Comparison of ENCODE assay signal across 27 cellular contexts in genomic region chr6:157449610-157450009, GRCh38.
DNase-seq lines count a peak whose midpoint lies in the region; ATAC-seq and TF ChIP-seq lines count a peak whose summit lies in the region.
"Had no signal": no experiment of that assay in that cellular context is flagged by ENCODE, and none has a peak within 500 bp of the region (broad histone marks: within the 10 kb centered on the region; RNA-seq: fewer than 3 reads in every experiment).

No MANE protein-coding gene starts in this region.

- no peak for TF ChIP-seq CTCF in IMR-90 (conservative IDR thresholded peaks at IDR 0.05; ENCODE audit: low read depth, low read length)
- TF ChIP-seq CTCF in choroid plexus epithelial cell (conservative IDR thresholded peaks at IDR 0.05; ENCODE audit: low read depth, low read length) = no peak

- no peak overlapping the region for H2BK5ac ChIP-seq in IMR-90 (ENCODE audit: low read depth, low read length, poor library complexity, severe bottlenecking)

- H3K56ac ChIP-seq in IMR-90 (ENCODE audit: extremely low read depth, insufficient read depth, low read length) = no peak overlapping the region

- H3K9me3 ChIP-seq in IMR-90 (ENCODE audit: control insufficient read depth, insufficient read depth, low read length) = no peaks in the 10 kb centered on the region
- H3K9me3 ChIP-seq: MG63, pancreas, SJCRH30, suprapubic skin had no signal

- H3K9me3 Mint-ChIP-seq in stimulated activated memory B cell treated with anti-CD40 and anti-IgM and Interleukin-4, amounts not matched to agents 10 μg/mL and 1 μg/mL and 100 μg/mL, for 72 hours = no peaks in the 10 kb centered on the region
- H3K9me3 Mint-ChIP-seq: activated naive CD8-positive, alpha-beta T cell treated with anti-CD3 and anti-CD28 coated beads for 36 hours; activated T-helper 2 cell treated with anti-CD3 and anti-CD28 coated beads, Interferon-gamma antibody, Interleukin-2, Interleukin-4, amounts not matched to agents 10 μg/mL and 5 μg/mL and 100 μg/mL, durations not matched to agents 14 hours and 24 hours and 36 hours; CD4-positive, CD25-positive, alpha-beta regulatory T cell; T-cell had no signal

- H2BK20ac ChIP-seq in IMR-90 (ENCODE audit: low read depth, low read length) = no peak overlapping the region

- H3K9ac ChIP-seq in IMR-90 (ENCODE audit: low read depth, low read length) = no peak overlapping the region

- H3K36me3 ChIP-seq in IMR-90 (ENCODE audit: control insufficient read depth, insufficient read depth, low read length) = no peaks in the 10 kb centered on the region
- H3K36me3 ChIP-seq: MG63, pancreas, SJCRH30, suprapubic skin had no signal

- WGBS in IMR-90 (ENCODE audit: extremely low coverage in 2 of 2, insufficient read length in 1 of 2), 2 experiments = 36% methylated on average over 2 of the region's 6 CpGs; no CpG with 5 or more reads in 1 of the 2 experiments

- H2AK9ac ChIP-seq in IMR-90 (replicated peaks; ENCODE audit: low read depth, low read length, poor library complexity) = no peak overlapping the region

- H2AFZ ChIP-seq in IMR-90 (replicated peaks; ENCODE audit: low read length, poor library complexity) = no peak overlapping the region

- POLR2A ChIA-PET in IMR-90 (lab: Charles Lee; ENCODE audit: unreplicated experiment) = no interaction called here

- no peak for TF ChIP-seq POLR2A in IMR-90 (IDR thresholded peaks at IDR 0.05; ENCODE audit: low read depth, low read length)

- no peak overlapping the region for H4K8ac ChIP-seq in IMR-90 (ENCODE audit: low read depth in 2 of 2, low read length in 2 of 2)

- no peak overlapping the region for H3K18ac ChIP-seq in IMR-90 (ENCODE audit: low read depth, low read length)

- in situ Hi-C loops in IMR-90 (cut with MboI; ENCODE audit: low sequenced_read_pairs) = no loop called here

- no peaks in the 10 kb centered on the region for H3K27me3 Mint-ChIP-seq in stimulated activated memory B cell treated with anti-CD40 and anti-IgM and Interleukin-4, amounts not matched to agents 10 μg/mL and 1 μg/mL and 100 μg/mL, for 72 hours
- H3K27me3 Mint-ChIP-seq: activated naive CD8-positive, alpha-beta T cell treated with anti-CD3 and anti-CD28 coated beads for 36 hours; naive thymus-derived CD4-positive, alpha-beta T cell; T-cell had no signal

- H4K5ac ChIP-seq in IMR-90 (ENCODE audit: low read depth, low read length) = no peak overlapping the region

- H3K14ac ChIP-seq in IMR-90 (replicated peaks; ENCODE audit: low read depth, low read length) = no peak overlapping the region

- H3K4me3 Mint-ChIP-seq in stimulated activated memory B cell treated with anti-CD40 and anti-IgM and Interleukin-4, amounts not matched to agents 10 μg/mL and 1 μg/mL and 100 μg/mL, for 72 hours = no peak overlapping the region
- H3K4me3 Mint-ChIP-seq: activated naive CD8-positive, alpha-beta T cell treated with anti-CD3 and anti-CD28 coated beads for 36 hours; CD4-positive, CD25-positive, alpha-beta regulatory T cell; naive thymus-derived CD4-positive, alpha-beta T cell; T-cell had no signal

- H3K23ac ChIP-seq in IMR-90 (ENCODE audit: low read depth, low read length) = no peak overlapping the region

- no peak overlapping the region for H4K91ac ChIP-seq in IMR-90 (ENCODE audit: insufficient read depth, low read depth, low read length)

- H3K27ac Mint-ChIP-seq in stimulated activated memory B cell treated with anti-CD40 and anti-IgM and Interleukin-4, amounts not matched to agents 10 μg/mL and 1 μg/mL and 100 μg/mL, for 72 hours = peak overlapping the region; percentile 50
- H3K27ac Mint-ChIP-seq: activated naive CD8-positive, alpha-beta T cell treated with anti-CD3 and anti-CD28 coated beads for 36 hours; activated T-helper 2 cell treated with anti-CD3 and anti-CD28 coated beads, Interferon-gamma antibody, Interleukin-2, Interleukin-4, amounts not matched to agents 10 μg/mL and 5 μg/mL and 100 μg/mL, durations not matched to agents 14 hours and 24 hours and 36 hours; CD4-positive, CD25-positive, alpha-beta regulatory T cell; naive thymus-derived CD4-positive, alpha-beta T cell; T-cell had no signal

- H3K4me3 ChIP-seq in IMR-90 (ENCODE audit: insufficient read depth, low read depth, low read length) (no peak overlapping the region), choroid plexus epithelial cell (ENCODE audit: low read depth, low read length) (no peak overlapping the region)
- H3K4me3 ChIP-seq: lung, MG63, pancreas, SJCRH30, suprapubic skin had no signal

- no peaks in the 10 kb centered on the region for H3K27me3 ChIP-seq in IMR-90 (ENCODE audit: control insufficient read depth, insufficient read depth, low read length)
- H3K27me3 ChIP-seq: foreskin keratinocyte, MG63, pancreas, SJCRH30, suprapubic skin had no signal

- BruUV-seq in IMR-90 (replicated peaks; lab: Mats Ljungman, UMichigan) = no TSS peak

- H3K27ac ChIP-seq in IMR-90 (ENCODE audit: insufficient read depth, low read length) = no peak overlapping the region
- H3K27ac ChIP-seq: foreskin keratinocyte, SJCRH30, suprapubic skin had no signal

- H3K36me3 Mint-ChIP-seq in stimulated activated memory B cell treated with anti-CD40 and anti-IgM and Interleukin-4, amounts not matched to agents 10 μg/mL and 1 μg/mL and 100 μg/mL, for 72 hours = peaks cover 22% of the 10 kb centered on the region
- H3K36me3 Mint-ChIP-seq: CD4-positive, CD25-positive, alpha-beta regulatory T cell; T-cell had no signal

- DNase-seq in IMR-90 (peak; percentile 67), choroid plexus epithelial cell (ENCODE audit: low read depth) (peak; percentile 67), kidney glomerular epithelial cell (lab: John Stamatoyannopoulos, UW) (peak; percentile 26), middle frontal gyrus (ENCODE audit: extremely low spot score, low spot score) (no peak), COR-L47 (lab: John Stamatoyannopoulos, UW) (no peak), DMS153 (lab: John Stamatoyannopoulos, UW) (no peak)
- DNase-seq: activated CD4-positive, alpha-beta T cell treated with anti-CD3 and anti-CD28 coated beads for 48 hours; activated naive CD8-positive, alpha-beta T cell treated with anti-CD3 and anti-CD28 coated beads for 36 hours; CD4-positive, CD25-positive, alpha-beta regulatory T cell; cortex of kidney; foreskin keratinocyte; GDM1; H7; MG63; naive thymus-derived CD4-positive, alpha-beta T cell; NCI-H1436; NCI-H524; NK-92 treated with Interleukin-12 subunit alpha and Interleukin-12 subunit beta, amount 100 ng/mL, for 24 hours; pancreas; SJCRH30; T-cell had no signal

- CTCF ChIA-PET in IMR-90 (lab: Yijun Ruan, JAX) = no interaction called here

- H3K4ac ChIP-seq in IMR-90 (ENCODE audit: low read depth, low read length) = no peak overlapping the region

- ATAC-seq in IMR-90 (ENCODE audit: low read depth) = no peak
- ATAC-seq in stimulated activated memory B cell treated with anti-CD40 and anti-IgM and Interleukin-4, amounts not matched to agents 10 μg/mL and 1 μg/mL and 100 μg/mL, for 72 hours = no peak
- no peak for ATAC-seq in HG02885 (IDR thresholded peaks at IDR 0.05; ENCODE audit: poor library complexity, unreplicated experiment)
- ATAC-seq: foreskin keratinocyte; naive thymus-derived CD4-positive, alpha-beta T cell; Panc1; T-cell had no signal

- H3K4me2 ChIP-seq in IMR-90 (ENCODE audit: low read depth, low read length) = no peak overlapping the region

- no peak overlapping the region for H2BK15ac ChIP-seq in IMR-90 (ENCODE audit: low read depth, low read length)

- no peak for TF ChIP-seq RAD21 in IMR-90 (IDR thresholded peaks at IDR 0.05; ENCODE audit: low read length)

- no peaks in the 10 kb centered on the region for H3K4me1 ChIP-seq in IMR-90 (ENCODE audit: control insufficient read depth, insufficient read depth, low read length)
- H3K4me1 ChIP-seq: foreskin keratinocyte, SJCRH30, suprapubic skin had no signal

- no peak overlapping the region for H2AK5ac ChIP-seq in IMR-90 (ENCODE audit: low read depth, low read length)

- dilution Hi-C loops in IMR-90 (cut with HindIII; ENCODE audit: low sequenced_read_pairs, unreplicated experiment) = no loop called here

- peaks cover 40% of the 10 kb centered on the region for H3K4me1 Mint-ChIP-seq in stimulated activated memory B cell treated with anti-CD40 and anti-IgM and Interleukin-4, amounts not matched to agents 10 μg/mL and 1 μg/mL and 100 μg/mL, for 72 hours
- H3K4me1 Mint-ChIP-seq: activated naive CD8-positive, alpha-beta T cell treated with anti-CD3 and anti-CD28 coated beads for 36 hours; T-cell had no signal

- H3K79me1 ChIP-seq in IMR-90 (ENCODE audit: low read depth in 1 of 2, low read length in 2 of 2) = no peaks in the 10 kb centered on the region

- no peak overlapping the region for H2BK120ac ChIP-seq in IMR-90 (ENCODE audit: low read depth, low read length)

- no peaks in the 10 kb centered on the region for H4K20me1 ChIP-seq in IMR-90 (ENCODE audit: insufficient read depth, low read length)

- 0 out of 2 replicates have a peak, but pooled peaks cover 3% of the 10 kb centered on the region for H3K9me1 ChIP-seq in IMR-90 (ENCODE audit: insufficient read depth, low read length)

- intact Hi-C loops in IMR-90 (cut with micrococcal nuclease) = no loop called here

TF ChIP-seq in IMR-90, 13 proteins besides CTCF, POLR2A, EP300 and RAD21:
- TF ChIP-seq CHD1 (IDR thresholded peaks at IDR 0.05; ENCODE audit: low read depth, low read length) (no peak), BHLHE40 (IDR thresholded peaks at IDR 0.05; ENCODE audit: low read depth, low read length) (peak; percentile 37; the same call in 1 of the 2 replicates)

Comparison
In these comparisons a context has a peak if more than half of its experiments do, and no peak if none do; other contexts are left out.
1. DNase-seq: peak in IMR-90 (single experiment), choroid plexus epithelial cell (single experiment) and kidney glomerular epithelial cell (single experiment); none in middle frontal gyrus (single experiment), COR-L47 (single experiment) and DMS153 (single experiment).